6 cellular contexts compared by ENCODE assay signal in genomic region chr19:422917-423226, GRCh38. TPM values are rescaled to one million over a fixed set of nuclear protein-coding genes. Genes with fewer than 3 reads are reported as not detected.
"Had no signal": no experiment of that assay in that cellular context is flagged by ENCODE, and none has a peak within 500 bp of the region (broad histone marks: within the 10 kb centered on the region; RNA-seq: fewer than 3 reads in every experiment).

No MANE protein-coding gene starts in this region.

RNA-seq across cellular contexts. Expression of gene C2CD4C, which starts 13.9 kb away (rescaled TPM):
- total RNA-seq: activated B cell treated with CpG ODN at 0.5 μM for 24 hours; activated CD8-positive, alpha-beta memory T cell treated with anti-CD3 and anti-CD28 coated beads for 36 hours had no signal

RNA-seq across cellular contexts. Expression of gene SHC2, which starts 38.0 kb away (rescaled TPM):
- total RNA-seq: activated B cell treated with CpG ODN at 0.5 μM for 24 hours; activated CD4-positive, alpha-beta T cell treated with anti-CD3 and anti-CD28 coated beads, Interleukin-2, amount 10 ng/mL, durations not matched to agents 24 days and 14 days; activated CD8-positive, alpha-beta memory T cell treated with anti-CD3 and anti-CD28 coated beads for 36 hours; activated naive CD4-positive, alpha-beta T cell treated with anti-CD3 and anti-CD28 coated beads for 36 hours; activated naive CD4-positive, alpha-beta T cell treated with anti-CD3 and anti-CD28 coated beads, Interleukin-2, amount 50 U/mL, for 72 hours; activated T-helper 1 cell treated with anti-CD3 and anti-CD28 coated beads, Interleukin-12 subunit alpha, Interleukin-12 subunit beta, Interleukin-2, Interleukin-4 antibody, amounts not matched to agents 30 ng/mL and 10 ng/mL and 1 ng/mL, durations not matched to agents 14 hours and 24 hours and 36 hours had no signal
